10 cellular contexts compared by ENCODE assay signal in the genomic region with DNA sequence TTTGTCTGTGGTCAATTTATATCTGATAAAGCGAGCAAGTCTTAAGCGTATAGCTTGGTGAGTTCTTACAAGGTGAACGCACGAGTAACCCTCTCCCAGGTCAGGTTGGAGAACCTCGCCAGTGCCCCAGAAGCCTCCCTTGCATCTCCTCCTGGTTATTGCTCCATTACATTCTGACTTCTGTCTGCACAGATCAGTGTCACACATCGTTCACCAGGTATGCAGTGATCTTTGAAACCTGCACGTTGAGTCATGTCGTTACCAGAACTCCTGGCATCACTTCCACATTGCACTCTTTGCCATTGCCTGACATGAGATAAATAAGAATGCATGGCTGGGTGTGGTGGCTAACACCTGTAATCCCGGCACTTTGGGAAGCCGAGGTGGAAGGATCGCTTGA. TPM values are rescaled to one million over a fixed set of nuclear protein-coding genes. Genes with fewer than 3 reads are reported as not detected.
DNase-seq lines count a peak whose midpoint lies in the region; ATAC-seq and TF ChIP-seq lines count a peak whose summit lies in the region.
"Had no signal": no experiment of that assay in that cellular context is flagged by ENCODE, and none has a peak within 500 bp of the region (broad histone marks: within the 10 kb centered on the region; RNA-seq: fewer than 3 reads in every experiment).

No MANE protein-coding gene starts in this region.

- intact Hi-C loops in body of pancreas (cut with DNase I) = no loop called here

- no peak overlapping the region for H3K4me3 ChIP-seq in body of pancreas

- no peaks in the 10 kb centered on the region for H3K4me1 ChIP-seq in body of pancreas

- no peaks in the 10 kb centered on the region for H3K9me3 ChIP-seq in body of pancreas

- H3K36me3 Mint-ChIP-seq in activated T-helper 17 cell treated with anti-CD3 and anti-CD28 coated beads, Interleukin-2, amount 50 U/mL, for 72 hours (ENCODE audit: low read depth) = no peaks in the 10 kb centered on the region
- no peaks in the 10 kb centered on the region for H3K36me3 Mint-ChIP-seq in stimulated activated effector memory CD8-positive, alpha-beta T cell treated with anti-CD3 and anti-CD28 coated beads, Interleukin-12 subunit alpha, Interleukin-12 subunit beta, amount 100 ng/mL, for 72 hours

- H3K27ac ChIP-seq in body of pancreas = no peak overlapping the region

- no peak overlapping the region for H3K27ac Mint-ChIP-seq in activated T-helper 17 cell treated with anti-CD3 and anti-CD28 coated beads, Interleukin-2, amount 50 U/mL, for 72 hours
- no peak overlapping the region for H3K27ac Mint-ChIP-seq in stimulated activated effector memory CD8-positive, alpha-beta T cell treated with anti-CD3 and anti-CD28 coated beads, Interleukin-12 subunit alpha, Interleukin-12 subunit beta, amount 100 ng/mL, for 72 hours

- WGBS in body of pancreas, 2 donors = 83 to 85% methylated on average over 11 of the region's 11 CpGs

- H3K4me3 Mint-ChIP-seq in activated T-helper 17 cell treated with anti-CD3 and anti-CD28 coated beads, Interleukin-2, amount 50 U/mL, for 72 hours = no peak overlapping the region
- no peak overlapping the region for H3K4me3 Mint-ChIP-seq in stimulated activated effector memory CD8-positive, alpha-beta T cell treated with anti-CD3 and anti-CD28 coated beads, Interleukin-12 subunit alpha, Interleukin-12 subunit beta, amount 100 ng/mL, for 72 hours

- H3K27me3 ChIP-seq in body of pancreas = no peaks in the 10 kb centered on the region

- no peaks in the 10 kb centered on the region for H3K36me3 ChIP-seq in body of pancreas (replicated peaks in 1 of 2; ENCODE audit: insufficient read depth in 1 of 2, low read depth in 2 of 2)

- no peak for TF ChIP-seq CTCF in body of pancreas (IDR thresholded peaks at IDR 0.05)

- H3K4me1 Mint-ChIP-seq in activated T-helper 17 cell treated with anti-CD3 and anti-CD28 coated beads, Interleukin-2, amount 50 U/mL, for 72 hours = peaks cover 4% of the 10 kb centered on the region
- H3K4me1 Mint-ChIP-seq in stimulated activated effector memory CD8-positive, alpha-beta T cell treated with anti-CD3 and anti-CD28 coated beads, Interleukin-12 subunit alpha, Interleukin-12 subunit beta, amount 100 ng/mL, for 72 hours = peaks cover 11% of the 10 kb centered on the region

- no peak for TF ChIP-seq POLR2A in body of pancreas (IDR thresholded peaks at IDR 0.05)

- DNase-seq in stimulated activated effector memory CD8-positive, alpha-beta T cell treated with anti-CD3 and anti-CD28 coated beads, Interleukin-12 subunit alpha, Interleukin-12 subunit beta, amount 100 ng/mL, for 72 hours (ENCODE audit: low spot score in 2 of 2) = no peak
- DNase-seq in NCI-H510A treated with DMSO at 0.1 percent for 48 hours (lab: John Stamatoyannopoulos, UW) = no peak
- DNase-seq in body of pancreas = no peak
- no peak for DNase-seq in D341Med (ENCODE audit: low spot score)
- DNase-seq: Kasumi-1, NCI-H748 treated with DMSO at 0.1 percent for 48 hours, posterior cingulate gyrus had no signal

- H3K9me3 Mint-ChIP-seq in activated T-helper 17 cell treated with anti-CD3 and anti-CD28 coated beads, Interleukin-2, amount 50 U/mL, for 72 hours = no peaks in the 10 kb centered on the region
- H3K9me3 Mint-ChIP-seq in stimulated activated effector memory CD8-positive, alpha-beta T cell treated with anti-CD3 and anti-CD28 coated beads, Interleukin-12 subunit alpha, Interleukin-12 subunit beta, amount 100 ng/mL, for 72 hours = no peaks in the 10 kb centered on the region

- H3K27me3 Mint-ChIP-seq in activated T-helper 17 cell treated with anti-CD3 and anti-CD28 coated beads, Interleukin-2, amount 50 U/mL, for 72 hours = peaks cover 27% of the 10 kb centered on the region

- ATAC-seq in GM18909 (IDR thresholded peaks at IDR 0.05; ENCODE audit: poor library complexity, unreplicated experiment) = peak; percentile 47
- peak; percentile 60 for ATAC-seq in HG02642 (IDR thresholded peaks at IDR 0.05; ENCODE audit: poor library complexity, unreplicated experiment)
- ATAC-seq in activated T-helper 17 cell treated with anti-CD3 and anti-CD28 coated beads, Interleukin-2, amount 50 U/mL, for 72 hours (replicated peaks) = peak; percentile 29
- ATAC-seq in stimulated activated effector memory CD8-positive, alpha-beta T cell treated with anti-CD3 and anti-CD28 coated beads, Interleukin-12 subunit alpha, Interleukin-12 subunit beta, amount 100 ng/mL, for 72 hours = peak; percentile 13
- no peak for ATAC-seq in body of pancreas

RNA-seq across cellular contexts. Expression of a gene that starts 44.2 kb away (rescaled TPM):
- under 1 TPM; 0.35 to 0.79 TPM for total RNA-seq in activated T-helper 17 cell treated with anti-CD3 and anti-CD28 coated beads, Interleukin-2, amount 50 U/mL, for 72 hours
- total RNA-seq in body of pancreas = 10 to 100 TPM; 25.2 to 49.1 TPM

Comparison
In these comparisons a context has a peak if more than half of its experiments do, and no peak if none do; other contexts are left out.
1. RNA of a gene that starts 44.2 kb away (total RNA-seq): 25.2 to 49.1 TPM in body of pancreas; 0.35 to 0.79 TPM in activated T-helper 17 cell treated with anti-CD3 and anti-CD28 coated beads, Interleukin-2, amount 50 U/mL, for 72 hours; every median in the first group is over 10 times any median in the second.